Comparison of ENCODE assay signal across 12 cellular contexts in the genomic region with DNA sequence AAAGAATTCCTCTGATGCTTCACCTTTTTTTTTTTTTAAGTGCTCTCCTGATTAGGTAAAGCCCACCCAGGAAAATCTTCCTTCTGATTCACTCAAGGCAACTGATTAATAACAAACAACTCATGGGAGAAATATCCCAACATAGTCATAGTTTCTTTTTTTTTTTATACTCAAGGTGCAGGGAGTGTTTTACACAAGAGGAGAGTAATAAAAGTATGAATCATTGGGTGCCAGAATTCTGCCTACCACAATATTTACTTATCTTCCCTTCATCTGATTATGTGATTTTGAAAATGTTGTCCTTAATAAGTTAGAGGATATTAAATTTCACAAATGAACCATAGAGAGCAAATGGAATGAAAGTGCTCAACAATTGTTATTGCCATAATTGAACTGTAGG.
"Had no signal": no experiment of that assay in that cellular context is flagged by ENCODE, and none has a peak within 500 bp of the region (broad histone marks: within the 10 kb centered on the region; RNA-seq: fewer than 3 reads in every experiment).

No MANE protein-coding gene starts in this region.

- H3K9me3 ChIP-seq: colonic mucosa, gastroesophageal sphincter, transverse colon, vagina had no signal

- H3K27ac ChIP-seq: colonic mucosa, gastroesophageal sphincter, heart left ventricle, transverse colon, vagina had no signal

- ATAC-seq: activated T-cell treated with anti-CD3 and anti-CD28 coated beads, Interleukin-2, amount 50 U/mL, for 4 hours; gastroesophageal sphincter; heart left ventricle; left ventricle myocardium superior had no signal

- H3K4me1 ChIP-seq: colonic mucosa, gastroesophageal sphincter, heart left ventricle, transverse colon, vagina had no signal

- H3K27me3 ChIP-seq: colonic mucosa, gastroesophageal sphincter, heart left ventricle, transverse colon, vagina had no signal

- DNase-seq: activated CD4-positive, alpha-beta T cell treated with anti-CD3 and anti-CD28 coated beads, Interleukin-2, amount 10 ng/mL, durations not matched to agents 24 days and 14 days; activated CD8-positive, alpha-beta memory T cell treated with anti-CD3 and anti-CD28 coated beads, Interleukin-2, amount 50 U/mL, for 4 hours; activated naive CD4-positive, alpha-beta T cell treated with anti-CD3 and anti-CD28 coated beads for 36 hours; activated T-cell treated with anti-CD3 and anti-CD28 coated beads, Interleukin-2, amount 50 U/mL, for 4 hours; colonic mucosa; heart left ventricle; kidney; left ventricle myocardium superior; T1000; transverse colon had no signal

- H3K36me3 ChIP-seq: colonic mucosa, gastroesophageal sphincter, heart left ventricle, transverse colon, vagina had no signal

- H3K4me3 ChIP-seq: colonic mucosa, gastroesophageal sphincter, heart left ventricle, transverse colon, vagina had no signal
